ENCODE assay signal across 8 cellular contexts in the genomic region with DNA sequence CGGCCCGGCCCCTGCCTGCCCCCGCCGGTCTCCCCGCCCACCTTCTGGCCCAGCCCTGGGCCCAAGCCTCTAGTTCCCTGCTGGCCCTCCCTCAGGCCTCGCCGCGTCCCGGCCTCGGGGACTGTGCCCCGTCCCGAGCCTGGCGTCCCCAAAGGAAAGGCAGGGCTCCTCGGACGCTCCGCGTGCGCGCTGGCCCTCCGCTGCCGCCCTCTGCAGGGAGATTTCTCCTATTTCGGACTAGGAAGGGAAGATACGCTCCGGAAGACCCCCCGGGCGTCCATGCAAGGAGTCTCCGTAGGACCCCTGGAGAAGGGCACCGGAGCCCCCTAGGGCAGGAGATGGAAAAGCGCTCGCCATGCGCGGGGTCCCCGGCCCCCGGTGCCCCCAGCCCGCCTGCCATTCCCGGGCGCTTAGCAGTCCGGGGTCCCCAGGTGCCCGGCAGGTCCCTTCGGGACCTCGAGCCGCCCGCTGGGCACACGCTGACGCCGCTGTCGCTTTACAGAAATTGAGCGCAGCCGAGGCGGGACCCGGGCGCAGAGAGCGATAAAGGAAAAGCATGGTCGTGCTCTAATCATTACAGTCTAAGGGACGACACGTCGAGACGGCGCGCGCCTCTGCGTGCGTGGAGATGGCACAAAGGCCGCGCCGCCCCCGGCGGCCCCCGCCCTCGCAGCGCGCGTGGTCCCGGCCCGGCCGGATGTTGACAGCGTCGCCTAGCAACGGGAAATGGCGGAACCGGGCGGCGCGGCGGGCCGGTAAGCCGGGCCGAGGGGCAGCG. TPM values are rescaled to one million over a fixed set of nuclear protein-coding genes. Genes with fewer than 3 reads are reported as not detected.
A peak's percentile ranks its signal among the peaks of the same experiment; 100 is the strongest.
DNase-seq lines count a peak whose midpoint lies in the region; ATAC-seq and TF ChIP-seq lines count a peak whose summit lies in the region.

A gene with protein sequence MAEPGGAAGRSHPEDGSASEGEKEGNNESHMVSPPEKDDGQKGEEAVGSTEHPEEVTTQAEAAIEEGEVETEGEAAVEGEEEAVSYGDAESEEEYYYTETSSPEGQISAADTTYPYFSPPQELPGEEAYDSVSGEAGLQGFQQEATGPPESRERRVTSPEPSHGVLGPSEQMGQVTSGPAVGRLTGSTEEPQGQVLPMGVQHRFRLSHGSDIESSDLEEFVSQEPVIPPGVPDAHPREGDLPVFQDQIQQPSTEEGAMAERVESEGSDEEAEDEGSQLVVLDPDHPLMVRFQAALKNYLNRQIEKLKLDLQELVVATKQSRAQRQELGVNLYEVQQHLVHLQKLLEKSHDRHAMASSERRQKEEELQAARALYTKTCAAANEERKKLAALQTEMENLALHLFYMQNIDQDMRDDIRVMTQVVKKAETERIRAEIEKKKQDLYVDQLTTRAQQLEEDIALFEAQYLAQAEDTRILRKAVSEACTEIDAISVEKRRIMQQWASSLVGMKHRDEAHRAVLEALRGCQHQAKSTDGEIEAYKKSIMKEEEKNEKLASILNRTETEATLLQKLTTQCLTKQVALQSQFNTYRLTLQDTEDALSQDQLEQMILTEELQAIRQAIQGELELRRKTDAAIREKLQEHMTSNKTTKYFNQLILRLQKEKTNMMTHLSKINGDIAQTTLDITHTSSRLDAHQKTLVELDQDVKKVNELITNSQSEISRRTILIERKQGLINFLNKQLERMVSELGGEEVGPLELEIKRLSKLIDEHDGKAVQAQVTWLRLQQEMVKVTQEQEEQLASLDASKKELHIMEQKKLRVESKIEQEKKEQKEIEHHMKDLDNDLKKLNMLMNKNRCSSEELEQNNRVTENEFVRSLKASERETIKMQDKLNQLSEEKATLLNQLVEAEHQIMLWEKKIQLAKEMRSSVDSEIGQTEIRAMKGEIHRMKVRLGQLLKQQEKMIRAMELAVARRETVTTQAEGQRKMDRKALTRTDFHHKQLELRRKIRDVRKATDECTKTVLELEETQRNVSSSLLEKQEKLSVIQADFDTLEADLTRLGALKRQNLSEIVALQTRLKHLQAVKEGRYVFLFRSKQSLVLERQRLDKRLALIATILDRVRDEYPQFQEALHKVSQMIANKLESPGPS (plus strand): TSS at position 706 of the 778 bp plus-strand sequence. CDS start 21 bp downstream, at position 727.

- CTCF ChIA-PET in BJ (lab: Yijun Ruan, JAX) = no interaction called here

- peaks cover 0 to 16% of the 10 kb centered on the region in 2 donors for H3K4me1 ChIP-seq in right atrium auricular region
- peaks cover 5% of the 10 kb centered on the region for H3K4me1 ChIP-seq in prostate gland (replicated peaks)
- peaks cover 1% of the 10 kb centered on the region for H3K4me1 ChIP-seq in urinary bladder (ENCODE audit: insufficient read depth)

- no peak for TF ChIP-seq CTCF in BJ (IDR thresholded peaks at IDR 0.05; ENCODE audit: insufficient read depth, low read depth, low read length)
- TF ChIP-seq CTCF in right atrium auricular region (IDR thresholded peaks at IDR 0.05) = peak in 1 of 2 donors; percentile 12
- TF ChIP-seq CTCF in prostate gland (IDR thresholded peaks at IDR 0.05) = peak in 1 of 4 experiments; percentile 4

- H3K4me3 ChIP-seq in BJ (ENCODE audit: low read depth, low read length) = peak within 1 kb of the TSS; percentile 98
- peak within 1 kb of the TSS; percentile 89 for H3K4me3 ChIP-seq in right atrium auricular region
- H3K4me3 ChIP-seq in prostate gland = peak within 1 kb of the TSS; percentile 47 to 55
- peak within 1 kb of the TSS; percentile 97 for H3K4me3 ChIP-seq in urinary bladder (ENCODE audit: low read depth, low read length)

- POLR2A ChIA-PET in BJ (lab: Charles Lee) = no interaction called here

- intact Hi-C loops in prostate gland (cut with DNase I) = loop anchor here (2.0 to 5.0 kb wide), 2 partner anchors 35 to 66 kb away; a partner anchor contains a TSS

- H3K27me3 ChIP-seq in BJ (ENCODE audit: control insufficient read depth, insufficient read depth, low read length) = no peaks in the 10 kb centered on the region
- H3K27me3 ChIP-seq in right atrium auricular region = no peaks in the 10 kb centered on the region
- H3K27me3 ChIP-seq in prostate gland (replicated peaks; ENCODE audit: insufficient read depth) = no peaks in the 10 kb centered on the region

- no peaks in the 10 kb centered on the region for H3K9me3 ChIP-seq in right atrium auricular region
- no peaks in the 10 kb centered on the region for H3K9me3 ChIP-seq in prostate gland

- peak; percentile 51 for ATAC-seq in GM21367 (IDR thresholded peaks at IDR 0.05; ENCODE audit: unreplicated experiment)

- DNase-seq in BJ (ENCODE audit: low read depth) (no peak), NCI-H1105 (lab: John Stamatoyannopoulos, UW) (peak; percentile 71), T-helper 1 cell (peak; percentile 51 to 75 (median 65)), amniotic stem cell (lab: John Stamatoyannopoulos, UW) (peak; percentile 72), right atrium auricular region (ENCODE audit: low spot score) (peak; percentile 81), prostate gland (ENCODE audit: low spot score) (peak; percentile 79)

- H3K36me3 ChIP-seq in BJ (ENCODE audit: control insufficient read depth, insufficient read depth, low read length) (no peaks in the 10 kb centered on the region; the same call in 1 of the 2 replicates), right atrium auricular region (no peaks in the 10 kb centered on the region), prostate gland (no peaks in the 10 kb centered on the region), urinary bladder (ENCODE audit: insufficient read depth) (no peaks in the 10 kb centered on the region)

- H3K27ac ChIP-seq in right atrium auricular region (peak within 1 kb of the TSS; percentile 91 to 92), prostate gland (peak within 1 kb of the TSS; percentile 82 to 91), urinary bladder (ENCODE audit: low read depth) (peak within 1 kb of the TSS; percentile 90)

- TF ChIP-seq POLR2A in prostate gland (IDR thresholded peaks at IDR 0.05) = peak; percentile 74

- WGBS in prostate gland = under 1% methylated on average over 55 of the region's 89 CpGs
- WGBS in urinary bladder = under 1% methylated on average over 89 of the region's 89 CpGs

RNA-seq across cellular contexts. Expression of the gene that starts here (rescaled TPM):
- polyA plus RNA-seq in BJ (2011; rRNA removed) = 2.3 and 3.1 TPM in 2 replicates
- 2.2 and 3.7 TPM in 2 replicates for polyA minus RNA-seq in BJ (2011; rRNA and poly(A)+ RNA removed)
- 1 to 10 TPM; 3.0 to 9.3 TPM for total RNA-seq in right atrium auricular region
- total RNA-seq in prostate gland = 10 to 100 TPM; 11.8 to 19.7 TPM
- total RNA-seq in urinary bladder = 8.0 TPM
- polyA plus RNA-seq in urinary bladder = 2.2 TPM
